Comparison of ENCODE assay signal across 15 cellular contexts in the genomic region with DNA sequence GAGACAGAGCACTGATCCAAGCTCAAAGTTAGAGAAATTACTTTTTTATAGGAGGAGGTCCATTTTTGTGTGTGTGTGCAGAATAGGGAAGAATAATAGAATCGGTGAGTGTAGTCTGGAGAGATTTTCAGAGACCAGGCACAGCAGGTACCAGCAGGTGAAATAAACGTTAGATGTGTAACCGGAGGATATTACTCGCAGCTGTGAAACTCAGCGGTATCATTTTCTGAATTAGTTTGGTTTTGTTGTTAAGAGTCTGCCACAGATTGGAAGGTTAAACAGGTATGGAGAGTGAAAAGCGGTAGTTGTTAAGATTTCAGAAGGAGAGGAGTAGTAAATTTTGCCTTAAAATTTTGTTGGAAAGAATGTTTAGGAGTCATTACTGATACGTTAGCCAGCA.
DNase-seq lines count a peak whose midpoint lies in the region; ATAC-seq and TF ChIP-seq lines count a peak whose summit lies in the region.
"Had no signal": no experiment of that assay in that cellular context is flagged by ENCODE, and none has a peak within 500 bp of the region (broad histone marks: within the 10 kb centered on the region; RNA-seq: fewer than 3 reads in every experiment).

No MANE protein-coding gene starts in this region.

- H3K27me3 Mint-ChIP-seq in activated T-cell treated with anti-CD3 and anti-CD28 coated beads, Interleukin-2, amount 50 U/mL, for 72 hours (ENCODE audit: low read depth) = no peaks in the 10 kb centered on the region
- H3K27me3 Mint-ChIP-seq in activated B cell treated with CpG ODN at 0.5 μM for 24 hours = no peaks in the 10 kb centered on the region

- POLR2A ChIA-PET in activated B cell treated with CpG ODN at 0.5 μM for 24 hours (lab: Charles Lee) = no interaction called here

- peaks cover 79% of the 10 kb centered on the region for H3K4me1 Mint-ChIP-seq in activated T-cell treated with anti-CD3 and anti-CD28 coated beads, Interleukin-2, amount 50 U/mL, for 72 hours (ENCODE audit: low read depth)
- H3K4me1 Mint-ChIP-seq in activated B cell treated with CpG ODN at 0.5 μM for 24 hours = peaks cover 20% of the 10 kb centered on the region

- TF ChIP-seq CTCF in activated B cell treated with CpG ODN at 0.5 μM for 24 hours (IDR thresholded peaks at IDR 0.05) = no peak
- TF ChIP-seq CTCF in dorsolateral prefrontal cortex (IDR thresholded peaks at IDR 0.05 in 54 of 56, conservative IDR thresholded peaks at IDR 0.05 in 2 of 56; ENCODE audit: low read depth in 1 of 56, partially characterized antibody in 56 of 56) = no peak

- H3K9me3 Mint-ChIP-seq in activated T-cell treated with anti-CD3 and anti-CD28 coated beads, Interleukin-2, amount 50 U/mL, for 72 hours = peaks cover 0 to 3% of the 10 kb centered on the region in 2 donors
- H3K9me3 Mint-ChIP-seq in activated B cell treated with CpG ODN at 0.5 μM for 24 hours = no peaks in the 10 kb centered on the region

- CTCF ChIA-PET in activated B cell treated with CpG ODN at 0.5 μM for 24 hours (lab: Charles Lee) = interaction anchor here (1.0 kb wide), 1 partner anchor 17 kb away, joined by 3 read pairs; no protein-coding TSS in a partner anchor

- no peak overlapping the region for H3K4me3 ChIP-seq in dorsolateral prefrontal cortex
- H3K4me3 ChIP-seq: HAP-1 had no signal

- H3K27me3 ChIP-seq in dorsolateral prefrontal cortex = no peaks in the 10 kb centered on the region

- peak overlapping the region; percentile 45 for H3K27ac Mint-ChIP-seq in activated T-cell treated with anti-CD3 and anti-CD28 coated beads, Interleukin-2, amount 50 U/mL, for 72 hours
- H3K27ac Mint-ChIP-seq in activated B cell treated with CpG ODN at 0.5 μM for 24 hours = peak overlapping the region; percentile 20

- H3K27ac ChIP-seq in dorsolateral prefrontal cortex = peak overlapping the region in 32 of 59 donors; percentile 0 to 80 (median 46)

- DNase-seq in activated T-cell treated with anti-CD3 and anti-CD28 coated beads, Interleukin-2, amount 50 U/mL, for 72 hours = no peak
- DNase-seq in activated T-cell treated with anti-CD3 and anti-CD28 coated beads, Interleukin-2, amount 50 U/mL, for 48 hours = no peak
- DNase-seq in activated B cell treated with CpG ODN at 0.5 μM for 24 hours = no peak
- no peak for DNase-seq in dorsolateral prefrontal cortex
- no peak for DNase-seq in stimulated activated naive CD8-positive, alpha-beta T cell treated with anti-CD3 and anti-CD28 coated beads, Interleukin-15, Interleukin-2, amounts not matched to agents 100 U/mL and 50 U/mL, for 24 hours
- DNase-seq in cerebellar nuclear complex (lab: John Stamatoyannopoulos, UW) = no peak
- no peak for DNase-seq in left colon
- DNase-seq: activated CD4-positive, CD25-positive, alpha-beta regulatory T cell; central memory CD4-positive, alpha-beta T cell; effector memory CD4-positive, alpha-beta T cell; NCI-H526 treated with DMSO at 0.1 percent for 48 hours; stimulated activated CD4-positive, alpha-beta T cell treated with anti-CD3 and anti-CD28 coated beads, Interleukin-4, amount 100 ng/mL, for 4 hours had no signal

- peak; percentile 28 for ATAC-seq in activated T-cell treated with anti-CD3 and anti-CD28 coated beads, Interleukin-2, amount 50 U/mL, for 72 hours (replicated peaks in 1 of 2)
- ATAC-seq in activated B cell treated with CpG ODN at 0.5 μM for 24 hours (ENCODE audit: low read depth) (no peak), left colon (no peak), HG03571 (IDR thresholded peaks at IDR 0.05; ENCODE audit: unreplicated experiment) (no peak)
- peak; percentile 15 for ATAC-seq in stimulated activated naive CD8-positive, alpha-beta T cell treated with anti-CD3 and anti-CD28 coated beads, Interleukin-15, Interleukin-2, amounts not matched to agents 100 U/mL and 50 U/mL, for 24 hours
- ATAC-seq: left lobe of liver had no signal

- peaks cover 41 to 83% of the 10 kb centered on the region in 2 donors for H3K36me3 Mint-ChIP-seq in activated T-cell treated with anti-CD3 and anti-CD28 coated beads, Interleukin-2, amount 50 U/mL, for 72 hours (ENCODE audit: insufficient read depth in 2 of 2)
- peaks cover 97% of the 10 kb centered on the region for H3K36me3 Mint-ChIP-seq in activated B cell treated with CpG ODN at 0.5 μM for 24 hours (ENCODE audit: low read depth)

- H3K4me3 Mint-ChIP-seq in activated T-cell treated with anti-CD3 and anti-CD28 coated beads, Interleukin-2, amount 50 U/mL, for 72 hours = peak overlapping the region; percentile 14 to 29
- H3K4me3 Mint-ChIP-seq in activated B cell treated with CpG ODN at 0.5 μM for 24 hours = no peak overlapping the region

- intact Hi-C loops in activated B cell treated with CpG ODN at 0.5 μM for 24 hours (cut with micrococcal nuclease) = no loop called here
- intact Hi-C loops in dorsolateral prefrontal cortex (cut with DNase I) = loop anchor here in 1 of 2 donors (5.0 kb wide), 1 partner anchor 222 kb away; no protein-coding TSS in a partner anchor
- intact Hi-C loops in left colon (cut with DNase I, micrococcal nuclease) = no loop called here

Comparison
In these comparisons a context has a peak if more than half of its experiments do, and no peak if none do; other contexts are left out.
1. ATAC-seq: peak in activated T-cell treated with anti-CD3 and anti-CD28 coated beads, Interleukin-2, amount 50 U/mL, for 72 hours (2 of 2) and stimulated activated naive CD8-positive, alpha-beta T cell treated with anti-CD3 and anti-CD28 coated beads, Interleukin-15, Interleukin-2, amounts not matched to agents 100 U/mL and 50 U/mL, for 24 hours (single experiment); none in activated B cell treated with CpG ODN at 0.5 μM for 24 hours (single experiment), left colon (single experiment) and HG03571 (single experiment).